15 cellular contexts compared by ENCODE assay signal in the genomic region with DNA sequence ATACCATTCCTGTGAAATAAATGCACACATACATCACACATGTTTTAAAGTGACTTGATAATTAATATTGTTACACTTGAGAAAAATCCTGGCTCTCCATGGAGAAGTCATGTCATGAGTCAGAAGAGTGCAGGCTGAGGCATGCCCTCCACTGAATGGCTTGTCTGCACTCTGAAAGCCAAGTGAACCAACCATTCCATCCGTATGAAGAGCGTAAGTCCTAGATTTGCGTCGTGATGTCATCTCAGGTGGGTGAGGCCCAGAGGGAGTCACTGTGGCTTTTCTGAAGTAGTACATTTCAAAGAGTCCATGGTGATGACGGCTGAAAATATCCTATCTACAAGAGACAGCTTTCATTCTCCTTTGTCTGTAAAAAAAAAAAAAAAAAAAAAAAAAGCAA.
A peak's percentile ranks its signal among the peaks of the same experiment; 100 is the strongest.
DNase-seq lines count a peak whose midpoint lies in the region; ATAC-seq and TF ChIP-seq lines count a peak whose summit lies in the region.
"Had no signal": no experiment of that assay in that cellular context is flagged by ENCODE, and none has a peak within 500 bp of the region (broad histone marks: within the 10 kb centered on the region; RNA-seq: fewer than 3 reads in every experiment).

No MANE protein-coding gene starts in this region.

- ATAC-seq in RWPE2 (ENCODE audit: low read depth) = peak; percentile 98
- no peak for ATAC-seq in stimulated activated effector memory CD8-positive, alpha-beta T cell treated with anti-CD3 and anti-CD28 coated beads, Interleukin-12 subunit alpha, Interleukin-12 subunit beta, amount 100 ng/mL, for 72 hours
- ATAC-seq: activated CD8-positive, alpha-beta memory T cell treated with anti-CD3 and anti-CD28 coated beads, Interleukin-2, amount 10 ng/mL, durations not matched to agents 7 days and 5 days had no signal

- no peaks in the 10 kb centered on the region for H3K36me3 Mint-ChIP-seq in activated T-cell treated with anti-CD3 and anti-CD28 coated beads, Interleukin-2, amount 50 U/mL, for 24 hours (ENCODE audit: low read depth)
- H3K36me3 Mint-ChIP-seq in activated naive CD4-positive, alpha-beta T cell treated with anti-CD3 and anti-CD28 coated beads for 36 hours (ENCODE audit: low read depth) = no peaks in the 10 kb centered on the region
- no peaks in the 10 kb centered on the region for H3K36me3 Mint-ChIP-seq in stimulated activated effector memory CD8-positive, alpha-beta T cell treated with anti-CD3 and anti-CD28 coated beads, Interleukin-12 subunit alpha, Interleukin-12 subunit beta, amount 100 ng/mL, for 72 hours
- H3K36me3 Mint-ChIP-seq: activated CD8-positive, alpha-beta memory T cell treated with anti-CD3 and anti-CD28 coated beads, Interleukin-2, amount 10 ng/mL, durations not matched to agents 7 days and 5 days had no signal

- in situ Hi-C loops in ACHN (cut with HindIII; ENCODE audit: low pct_ligation_motif_present, low pct_unique_long_range_greater_than_20kb, low sequenced_read_pairs) = no loop called here

- peaks cover 8% of the 10 kb centered on the region for H3K27me3 Mint-ChIP-seq in activated T-cell treated with anti-CD3 and anti-CD28 coated beads, Interleukin-2, amount 50 U/mL, for 24 hours
- peaks cover 2% of the 10 kb centered on the region for H3K27me3 Mint-ChIP-seq in activated naive CD4-positive, alpha-beta T cell treated with anti-CD3 and anti-CD28 coated beads for 36 hours (ENCODE audit: low read depth)
- H3K27me3 Mint-ChIP-seq: activated B cell treated with CpG ODN at 0.5 μM for 24 hours; activated CD8-positive, alpha-beta memory T cell treated with anti-CD3 and anti-CD28 coated beads, Interleukin-2, amount 10 ng/mL, durations not matched to agents 7 days and 5 days had no signal

- peaks cover 16% of the 10 kb centered on the region for H3K4me1 ChIP-seq in RWPE2 (ENCODE audit: insufficient read depth, poor library complexity, severe bottlenecking)
- H3K4me1 ChIP-seq: breast epithelium had no signal

- H3K27me3 ChIP-seq in RWPE2 (ENCODE audit: insufficient read depth, poor library complexity, severe bottlenecking) = no peaks in the 10 kb centered on the region
- H3K27me3 ChIP-seq: breast epithelium had no signal

- H3K27ac ChIP-seq in RWPE2 (ENCODE audit: poor library complexity, severe bottlenecking) = peak overlapping the region; percentile 69

- H3K4me3 Mint-ChIP-seq in activated T-cell treated with anti-CD3 and anti-CD28 coated beads, Interleukin-2, amount 50 U/mL, for 24 hours = no peak overlapping the region
- no peak overlapping the region for H3K4me3 Mint-ChIP-seq in activated naive CD4-positive, alpha-beta T cell treated with anti-CD3 and anti-CD28 coated beads for 36 hours
- H3K4me3 Mint-ChIP-seq in stimulated activated effector memory CD8-positive, alpha-beta T cell treated with anti-CD3 and anti-CD28 coated beads, Interleukin-12 subunit alpha, Interleukin-12 subunit beta, amount 100 ng/mL, for 72 hours = no peak overlapping the region
- H3K4me3 Mint-ChIP-seq: activated B cell treated with CpG ODN at 0.5 μM for 24 hours; activated CD8-positive, alpha-beta memory T cell treated with anti-CD3 and anti-CD28 coated beads, Interleukin-2, amount 10 ng/mL, durations not matched to agents 7 days and 5 days had no signal

- H3K9me3 ChIP-seq in RWPE2 (ENCODE audit: severe bottlenecking) = no peaks in the 10 kb centered on the region

- peak; percentile 10 for TF ChIP-seq CTCF in RWPE2 (IDR thresholded peaks at IDR 0.05; ENCODE audit: poor library complexity, severe bottlenecking)

- peaks cover 6% of the 10 kb centered on the region for H3K9me3 Mint-ChIP-seq in activated T-cell treated with anti-CD3 and anti-CD28 coated beads, Interleukin-2, amount 50 U/mL, for 24 hours
- H3K9me3 Mint-ChIP-seq in activated naive CD4-positive, alpha-beta T cell treated with anti-CD3 and anti-CD28 coated beads for 36 hours = peaks cover 6% of the 10 kb centered on the region
- peaks cover 9% of the 10 kb centered on the region for H3K9me3 Mint-ChIP-seq in stimulated activated effector memory CD8-positive, alpha-beta T cell treated with anti-CD3 and anti-CD28 coated beads, Interleukin-12 subunit alpha, Interleukin-12 subunit beta, amount 100 ng/mL, for 72 hours

- H3K4me3 ChIP-seq in RWPE2 (ENCODE audit: severe bottlenecking) = no peak overlapping the region
- H3K4me3 ChIP-seq: breast epithelium had no signal

- H3K36me3 ChIP-seq in RWPE2 (ENCODE audit: low read depth) = no peaks in the 10 kb centered on the region
- H3K36me3 ChIP-seq: breast epithelium had no signal

- intact Hi-C loops in activated naive CD4-positive, alpha-beta T cell treated with anti-CD3 and anti-CD28 coated beads for 36 hours (cut with micrococcal nuclease) = no loop called here

- no peak overlapping the region for H3K27ac Mint-ChIP-seq in activated T-cell treated with anti-CD3 and anti-CD28 coated beads, Interleukin-2, amount 50 U/mL, for 24 hours
- H3K27ac Mint-ChIP-seq in activated naive CD4-positive, alpha-beta T cell treated with anti-CD3 and anti-CD28 coated beads for 36 hours = no peak overlapping the region
- H3K27ac Mint-ChIP-seq in stimulated activated effector memory CD8-positive, alpha-beta T cell treated with anti-CD3 and anti-CD28 coated beads, Interleukin-12 subunit alpha, Interleukin-12 subunit beta, amount 100 ng/mL, for 72 hours = no peak overlapping the region
- H3K27ac Mint-ChIP-seq: activated B cell treated with CpG ODN at 0.5 μM for 24 hours; activated CD8-positive, alpha-beta memory T cell treated with anti-CD3 and anti-CD28 coated beads, Interleukin-2, amount 10 ng/mL, durations not matched to agents 7 days and 5 days had no signal

- H3K4me1 Mint-ChIP-seq in activated T-cell treated with anti-CD3 and anti-CD28 coated beads, Interleukin-2, amount 50 U/mL, for 24 hours (ENCODE audit: low read depth) = no peaks in the 10 kb centered on the region
- no peaks in the 10 kb centered on the region for H3K4me1 Mint-ChIP-seq in activated naive CD4-positive, alpha-beta T cell treated with anti-CD3 and anti-CD28 coated beads for 36 hours (ENCODE audit: low read depth)
- no peaks in the 10 kb centered on the region for H3K4me1 Mint-ChIP-seq in stimulated activated effector memory CD8-positive, alpha-beta T cell treated with anti-CD3 and anti-CD28 coated beads, Interleukin-12 subunit alpha, Interleukin-12 subunit beta, amount 100 ng/mL, for 72 hours
- H3K4me1 Mint-ChIP-seq: activated B cell treated with CpG ODN at 0.5 μM for 24 hours; activated CD8-positive, alpha-beta memory T cell treated with anti-CD3 and anti-CD28 coated beads, Interleukin-2, amount 10 ng/mL, durations not matched to agents 7 days and 5 days had no signal

- POLR2A ChIA-PET in HEK293T (lab: Yijun Ruan, JAX) = interaction anchor here (1.1 kb wide), 1 partner anchor 82 kb away, joined by 5 read pairs; no protein-coding TSS in a partner anchor

- DNase-seq in ACHN = peak; percentile 4
- no peak for DNase-seq in HEK293T (ENCODE audit: extremely low spot score)
- DNase-seq in RWPE2 (ENCODE audit: low spot score) = peak; percentile 91
- DNase-seq in left kidney (ENCODE audit: low read depth, low spot score) = peak; percentile 2
- no peak for DNase-seq in activated T-cell treated with anti-CD3 and anti-CD28 coated beads, Interleukin-2, amount 50 U/mL, for 24 hours
- DNase-seq in activated naive CD4-positive, alpha-beta T cell treated with anti-CD3 and anti-CD28 coated beads for 36 hours = no peak
- DNase-seq in hepatic stellate cell (ENCODE audit: low spot score) = no peak
- no peak for DNase-seq in stimulated activated effector memory CD8-positive, alpha-beta T cell treated with anti-CD3 and anti-CD28 coated beads, Interleukin-12 subunit alpha, Interleukin-12 subunit beta, amount 100 ng/mL, for 72 hours (ENCODE audit: low spot score in 2 of 2)
- DNase-seq: activated B cell treated with CpG ODN at 0.5 μM for 24 hours; activated CD8-positive, alpha-beta memory T cell treated with anti-CD3 and anti-CD28 coated beads, Interleukin-2, amount 10 ng/mL, durations not matched to agents 7 days and 5 days; activated naive CD4-positive, alpha-beta T cell; EL; NCI-H2081; substantia nigra had no signal

- CTCF ChIA-PET in HEK293T (lab: Yijun Ruan, JAX) = no interaction called here
- CTCF ChIA-PET in activated naive CD4-positive, alpha-beta T cell treated with anti-CD3 and anti-CD28 coated beads for 36 hours (lab: Charles Lee) = no interaction called here

TF ChIP-seq in HEK293T, 16 proteins besides CTCF, POLR2A, EP300 and RAD21:
- TF ChIP-seq FOXA1 (IDR thresholded peaks at IDR 0.05) = no peak
- TF ChIP-seq, protein P1, sequence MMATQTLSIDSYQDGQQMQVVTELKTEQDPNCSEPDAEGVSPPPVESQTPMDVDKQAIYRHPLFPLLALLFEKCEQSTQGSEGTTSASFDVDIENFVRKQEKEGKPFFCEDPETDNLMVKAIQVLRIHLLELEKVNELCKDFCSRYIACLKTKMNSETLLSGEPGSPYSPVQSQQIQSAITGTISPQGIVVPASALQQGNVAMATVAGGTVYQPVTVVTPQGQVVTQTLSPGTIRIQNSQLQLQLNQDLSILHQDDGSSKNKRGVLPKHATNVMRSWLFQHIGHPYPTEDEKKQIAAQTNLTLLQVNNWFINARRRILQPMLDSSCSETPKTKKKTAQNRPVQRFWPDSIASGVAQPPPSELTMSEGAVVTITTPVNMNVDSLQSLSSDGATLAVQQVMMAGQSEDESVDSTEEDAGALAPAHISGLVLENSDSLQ (IDR thresholded peaks at IDR 0.05) = peak; percentile 1; the same call in 1 of the 2 replicates
- TF ChIP-seq ZNF384 (IDR thresholded peaks at IDR 0.05) = peak; percentile 57; the same call in 1 of the 2 replicates

Comparison
In these comparisons a context has a peak if more than half of its experiments do, and no peak if none do; other contexts are left out.
1. DNase-seq: peak in ACHN (single experiment), RWPE2 (single experiment) and left kidney (single experiment); none in HEK293T (single experiment), activated T-cell treated with anti-CD3 and anti-CD28 coated beads, Interleukin-2, amount 50 U/mL, for 24 hours (single experiment), activated naive CD4-positive, alpha-beta T cell treated with anti-CD3 and anti-CD28 coated beads for 36 hours (single experiment), hepatic stellate cell (single experiment) and stimulated activated effector memory CD8-positive, alpha-beta T cell treated with anti-CD3 and anti-CD28 coated beads, Interleukin-12 subunit alpha, Interleukin-12 subunit beta, amount 100 ng/mL, for 72 hours (0 of 2).